In the genomic region with DNA sequence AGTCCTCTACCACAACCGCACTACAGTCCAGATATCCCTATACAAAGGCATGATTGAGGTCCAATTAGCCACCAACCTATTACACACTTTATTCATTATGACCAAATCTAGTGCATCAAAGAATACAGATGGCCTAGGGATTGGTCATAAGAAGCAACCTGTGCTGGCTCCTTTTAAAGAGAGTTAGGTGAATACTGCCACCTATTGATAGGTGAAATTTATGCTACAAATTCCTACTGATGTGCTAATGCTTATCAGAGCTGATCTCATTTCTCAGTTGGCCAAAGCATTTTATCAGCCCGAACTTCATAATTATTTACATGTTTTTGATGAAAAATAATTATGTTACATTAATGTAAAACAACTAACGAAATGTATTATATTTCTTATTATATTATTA, we compare ENCODE assay signal across 8 cellular contexts.
A peak's percentile ranks its signal among the peaks of the same experiment; 100 is the strongest.
DNase-seq lines count a peak whose midpoint lies in the region; ATAC-seq, FAIRE-seq and TF ChIP-seq lines count a peak whose summit lies in the region.

No MANE protein-coding gene starts in this region.

- 48% methylated on average over 3 of the region's 3 CpGs for WGBS in suprapubic skin

- H3K27ac ChIP-seq in right atrium auricular region (no peak overlapping the region), suprapubic skin (no peak overlapping the region)

- H3K4me1 Mint-ChIP-seq in Calu3 (ENCODE audit: low read depth, unreplicated experiment) = no peaks in the 10 kb centered on the region

- intact Hi-C loops in Calu3 (cut with micrococcal nuclease; ENCODE audit: unreplicated experiment) = loop anchor here (1.0 to 10.0 kb wide), 4 partner anchors 155 to 795 kb away; no protein-coding TSS in a partner anchor

- DNase-seq in Calu3 (no peak), NCI-H1105 (lab: John Stamatoyannopoulos, UW) (peak; percentile 42), right atrium auricular region (ENCODE audit: low spot score) (no peak), stromal cell of bone marrow (ENCODE audit: low read depth) (peak; percentile 44), anterior cingulate cortex (lab: John Stamatoyannopoulos, UW) (no peak), suprapubic skin (ENCODE audit: low spot score in 2 of 2) (no peak)

- H3K9me3 ChIP-seq in right atrium auricular region = no peaks in the 10 kb centered on the region
- no peaks in the 10 kb centered on the region for H3K9me3 ChIP-seq in suprapubic skin

- TF ChIP-seq EP300 in suprapubic skin (IDR thresholded peaks at IDR 0.05) = no peak

- BruUV-seq in Calu3 (replicated peaks; lab: Mats Ljungman, UMichigan) = no TSS peak

- ATAC-seq in GM21786 (IDR thresholded peaks at IDR 0.05; ENCODE audit: unreplicated experiment) = peak; percentile 66

- no peaks in the 10 kb centered on the region for H3K36me3 Mint-ChIP-seq in Calu3 (ENCODE audit: insufficient read depth, unreplicated experiment)

- H3K4me3 ChIP-seq in right atrium auricular region (no peak overlapping the region), suprapubic skin (no peak overlapping the region)

- H3K9me3 Mint-ChIP-seq in Calu3 (ENCODE audit: low read depth, unreplicated experiment) = no peaks in the 10 kb centered on the region

- CTCF ChIA-PET in Calu3 (lab: Charles Lee) = interaction anchor here (0.6 to 1.1 kb wide), 2 partner anchors 157 to 192 kb away, joined by 3 read pairs; no protein-coding TSS in a partner anchor

- TF ChIP-seq POLR2A in suprapubic skin (IDR thresholded peaks at IDR 0.05) = no peak

- no peak overlapping the region for H3K27ac Mint-ChIP-seq in Calu3 (ENCODE audit: unreplicated experiment)

- H3K27me3 ChIP-seq in right atrium auricular region (no peaks in the 10 kb centered on the region), suprapubic skin (peaks cover 5% of the 10 kb centered on the region)

- peak; percentile 92 for FAIRE-seq in TTC549 (lab: Jason Lieb, UNC)

- H3K27me3 Mint-ChIP-seq in Calu3 (ENCODE audit: unreplicated experiment) = peaks cover 29% of the 10 kb centered on the region

- H3K36me3 ChIP-seq in right atrium auricular region (no peaks in the 10 kb centered on the region), suprapubic skin (no peaks in the 10 kb centered on the region)

- no peak overlapping the region for H3K4me3 Mint-ChIP-seq in Calu3 (ENCODE audit: low read depth, unreplicated experiment)

- TF ChIP-seq CTCF in Calu3 (IDR thresholded peaks at IDR 0.05; ENCODE audit: unreplicated experiment) (peak; percentile 26), right atrium auricular region (IDR thresholded peaks at IDR 0.05) (peak; percentile 16 to 62), suprapubic skin (IDR thresholded peaks at IDR 0.05) (peak in 1 of 2 donors; percentile 21)

- no peaks in the 10 kb centered on the region for H3K4me1 ChIP-seq in right atrium auricular region
- H3K4me1 ChIP-seq in suprapubic skin = peaks cover 4% of the 10 kb centered on the region

Comparison
In these comparisons a context has a peak if more than half of its experiments do, and no peak if none do; other contexts are left out.
1. DNase-seq: peak in NCI-H1105 (single experiment) and stromal cell of bone marrow (single experiment); none in Calu3 (single experiment), right atrium auricular region (single experiment), anterior cingulate cortex (0 of 58) and suprapubic skin (0 of 2).